11 cellular contexts compared by ENCODE assay signal in the genomic region with DNA sequence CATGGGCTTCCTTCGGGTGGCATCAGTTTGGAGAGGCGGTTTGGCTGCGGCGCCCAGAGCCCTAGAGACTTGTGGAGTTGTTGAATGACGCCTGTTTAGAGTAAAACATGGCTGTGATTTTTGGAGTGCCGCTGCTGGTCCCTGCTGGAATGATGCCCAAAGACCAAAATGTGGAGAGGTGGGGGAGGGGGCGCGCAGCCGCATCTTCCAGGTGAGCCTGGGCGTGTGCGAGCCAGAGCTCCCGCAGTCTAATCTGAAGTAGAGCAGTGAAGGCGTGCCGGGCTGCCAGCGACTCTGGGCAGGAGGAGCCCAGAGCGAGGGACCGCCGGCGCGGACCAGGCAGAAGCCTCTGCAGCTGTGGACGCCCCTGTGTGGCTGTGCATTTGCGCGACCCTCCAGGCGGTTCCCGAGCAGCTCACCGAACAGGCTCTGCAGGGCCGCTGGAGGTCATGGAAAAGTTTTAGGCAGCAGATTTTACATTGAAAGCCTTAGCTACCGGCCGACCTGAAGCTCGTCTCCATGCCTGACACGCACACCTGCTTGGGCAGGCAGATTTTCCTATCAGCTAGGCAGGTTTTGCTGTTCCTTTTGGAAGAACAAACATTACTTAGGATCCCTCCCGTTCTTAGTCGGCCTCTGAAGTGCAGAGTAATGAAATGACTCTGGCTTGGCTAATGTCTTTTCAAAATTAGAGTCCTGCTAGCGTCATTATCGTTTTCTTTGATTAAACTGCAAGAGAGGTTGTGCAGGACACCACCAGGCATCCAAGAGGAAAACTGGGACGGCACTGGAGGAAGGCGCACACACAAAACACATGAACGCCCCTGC.
DNase-seq lines count a peak whose midpoint lies in the region; TF ChIP-seq lines count a peak whose summit lies in the region.
"Had no signal": no experiment of that assay in that cellular context is flagged by ENCODE, and none has a peak within 500 bp of the region (broad histone marks: within the 10 kb centered on the region; RNA-seq: fewer than 3 reads in every experiment).

No MANE protein-coding gene starts in this region.

- H3K4me3 Mint-ChIP-seq in activated CD4-positive, alpha-beta T cell treated with anti-CD3 and anti-CD28 coated beads, Interleukin-2, amount 10 ng/mL, durations not matched to agents 7 days and 5 days, result no peak overlapping the region
- H3K4me3 Mint-ChIP-seq: activated T-cell treated with anti-CD3 and anti-CD28 coated beads, Interleukin-2, amount 50 U/mL, for 4 hours had no signal

- peak overlapping the region; percentile 59; the same call in 1 of the 2 replicates for H2AFZ ChIP-seq in GM23248

- 18 to 22% methylated on average over 38 of the region's 38 CpGs for WGBS in GM23248 (ENCODE audit: low coverage in 1 of 2, low lambda C conversion rate in 2 of 2, missing lambda C conversion rate in 2 of 2), 2 experiments
- no CpG with 5 or more reads among the region's 38 CpGs for WGBS in iPS DF 6.9 (ENCODE audit: insufficient coverage, insufficient read length)
- WGBS in sigmoid colon, 2 donors, result 15 to 57% methylated on average over 38 of the region's 38 CpGs

- no peaks in the 10 kb centered on the region; the same call in 1 of the 2 replicates for H4K20me1 ChIP-seq in GM23248 (ENCODE audit: insufficient read depth)

- intact Hi-C loops in ascending aorta (cut with DNase I) (loop anchor here (1.0 to 5.0 kb wide), 4 partner anchors 41 to 313 kb away; a partner anchor contains a TSS), sigmoid colon (cut with DNase I) (no loop called here), posterior vena cava (cut with DNase I) (no loop called here)

- H3K27ac Mint-ChIP-seq in activated CD4-positive, alpha-beta T cell treated with anti-CD3 and anti-CD28 coated beads, Interleukin-2, amount 10 ng/mL, durations not matched to agents 7 days and 5 days, result no peak overlapping the region

- TF ChIP-seq CTCF in ascending aorta (IDR thresholded peaks at IDR 0.05) (no peak), sigmoid colon (IDR thresholded peaks at IDR 0.05) (no peak), brain microvascular endothelial cell (IDR thresholded peaks at IDR 0.05; ENCODE audit: low read depth, low read length, missing control alignments) (no peak)

- H3K27me3 Mint-ChIP-seq in activated CD4-positive, alpha-beta T cell treated with anti-CD3 and anti-CD28 coated beads, Interleukin-2, amount 10 ng/mL, durations not matched to agents 7 days and 5 days, result peaks cover 62% of the 10 kb centered on the region

- TF ChIP-seq EP300 in sigmoid colon (IDR thresholded peaks at IDR 0.05), result no peak

- peak; percentile 22 for DNase-seq in GM23248
- no peak for DNase-seq in ascending aorta (ENCODE audit: low spot score in 2 of 2)
- DNase-seq in iPS DF 6.9 (ENCODE audit: low read depth, low spot score), result no peak
- no peak for DNase-seq in sigmoid colon
- DNase-seq in activated CD4-positive, alpha-beta T cell treated with anti-CD3 and anti-CD28 coated beads, Interleukin-2, amount 10 ng/mL, durations not matched to agents 7 days and 5 days, result no peak
- DNase-seq in brain microvascular endothelial cell, result no peak
- DNase-seq in posterior vena cava (ENCODE audit: low spot score), result no peak
- DNase-seq in GM19240 (ENCODE audit: insufficient read length, low spot score), result no peak
- DNase-seq: activated T-cell treated with anti-CD3 and anti-CD28 coated beads, Interleukin-2, amount 50 U/mL, for 4 hours; SJCRH30 had no signal

- POLR2A ChIA-PET in activated CD4-positive, alpha-beta T cell treated with anti-CD3 and anti-CD28 coated beads, Interleukin-2, amount 10 ng/mL, durations not matched to agents 7 days and 5 days (lab: Charles Lee), result no interaction called here

- H3K27ac ChIP-seq in GM23248 (no peak overlapping the region), ascending aorta (peak overlapping the region; percentile 74 to 75), iPS DF 6.9 (ENCODE audit: low read length) (no peak overlapping the region), sigmoid colon (no peak overlapping the region), brain microvascular endothelial cell (no peak overlapping the region)
- H3K27ac ChIP-seq: SJCRH30 had no signal

- in situ Hi-C loops in GM23248 (cut with MboI) (no loop called here), brain microvascular endothelial cell (cut with HindIII; ENCODE audit: low pct_ligation_motif_present, low sequenced_read_pairs) (no loop called here)

- no peaks in the 10 kb centered on the region for H3F3A ChIP-seq in GM23248 (ENCODE audit: insufficient read depth)

- no peaks in the 10 kb centered on the region for H3K9me2 ChIP-seq in GM23248 (ENCODE audit: insufficient read depth)

- no peak for TF ChIP-seq POLR2A in sigmoid colon (IDR thresholded peaks at IDR 0.05)

- peak overlapping the region; percentile 68; the same call in 1 of the 2 replicates for H3K4me3 ChIP-seq in GM23248
- peak overlapping the region; percentile 64 to 66 for H3K4me3 ChIP-seq in ascending aorta
- H3K4me3 ChIP-seq in iPS DF 6.9 (ENCODE audit: low read length), result peak overlapping the region; percentile 63; the same call in 1 of the 2 replicates
- H3K4me3 ChIP-seq in sigmoid colon, result peak overlapping the region in 3 of 4 donors; percentile 45 to 50 (median 48)
- H3K4me3 ChIP-seq in brain microvascular endothelial cell (ENCODE audit: low read depth, low read length), result no peak overlapping the region
- H3K4me3 ChIP-seq: K562, SJCRH30 had no signal

- H3K9ac ChIP-seq in GM23248, result no peak overlapping the region

- H3K4me1 ChIP-seq in GM23248 (ENCODE audit: insufficient read depth) (peaks cover 6% of the 10 kb centered on the region), ascending aorta (peaks cover 8 to 11% of the 10 kb centered on the region in 2 donors), iPS DF 6.9 (ENCODE audit: control insufficient read depth, insufficient read depth, low read length) (no peaks in the 10 kb centered on the region), sigmoid colon (peaks cover 0 to 24% (median 22%) of the 10 kb centered on the region in 4 donors)
- H3K4me1 ChIP-seq: SJCRH30 had no signal

- peak overlapping the region; percentile 88 for H3K4me2 ChIP-seq in GM23248 (ENCODE audit: unreplicated experiment)

- no peaks in the 10 kb centered on the region for H3K9me3 Mint-ChIP-seq in activated CD4-positive, alpha-beta T cell treated with anti-CD3 and anti-CD28 coated beads, Interleukin-2, amount 10 ng/mL, durations not matched to agents 7 days and 5 days
- H3K9me3 Mint-ChIP-seq: activated T-cell treated with anti-CD3 and anti-CD28 coated beads, Interleukin-2, amount 50 U/mL, for 4 hours had no signal

- no peaks in the 10 kb centered on the region for H3K9me3 ChIP-seq in GM23248 (ENCODE audit: low read depth)
- H3K9me3 ChIP-seq in ascending aorta, result no peaks in the 10 kb centered on the region
- no peaks in the 10 kb centered on the region for H3K9me3 ChIP-seq in iPS DF 6.9 (ENCODE audit: control insufficient read depth, insufficient read depth, low read length)
- no peaks in the 10 kb centered on the region for H3K9me3 ChIP-seq in sigmoid colon
- H3K9me3 ChIP-seq: SJCRH30 had no signal

- H3K4me1 Mint-ChIP-seq in activated CD4-positive, alpha-beta T cell treated with anti-CD3 and anti-CD28 coated beads, Interleukin-2, amount 10 ng/mL, durations not matched to agents 7 days and 5 days, result peaks cover 6% of the 10 kb centered on the region

- CTCF ChIA-PET in activated CD4-positive, alpha-beta T cell treated with anti-CD3 and anti-CD28 coated beads, Interleukin-2, amount 10 ng/mL, durations not matched to agents 7 days and 5 days (lab: Charles Lee), result no interaction called here

- peaks cover 56% of the 10 kb centered on the region for H3K27me3 ChIP-seq in GM23248 (replicated peaks; ENCODE audit: insufficient read depth)
- H3K27me3 ChIP-seq in ascending aorta, result no peaks in the 10 kb centered on the region
- peaks cover 18% of the 10 kb centered on the region; the same call in 1 of the 2 replicates for H3K27me3 ChIP-seq in iPS DF 6.9 (ENCODE audit: control insufficient read depth, insufficient read depth, low read length)
- H3K27me3 ChIP-seq in sigmoid colon, result peaks cover 0 to 61% (median 31%) of the 10 kb centered on the region in 3 donors
- peaks cover 37% of the 10 kb centered on the region for H3K27me3 ChIP-seq in brain microvascular endothelial cell (replicated peaks)
- H3K27me3 ChIP-seq: SJCRH30 had no signal

- no peaks in the 10 kb centered on the region for H3K79me2 ChIP-seq in GM23248 (ENCODE audit: insufficient read depth)

- H3K36me3 ChIP-seq in GM23248 (ENCODE audit: low read depth), result no peaks in the 10 kb centered on the region
- H3K36me3 ChIP-seq in ascending aorta, result no peaks in the 10 kb centered on the region
- no peaks in the 10 kb centered on the region for H3K36me3 ChIP-seq in iPS DF 6.9 (ENCODE audit: control insufficient read depth, insufficient read depth, low read length)
- H3K36me3 ChIP-seq in sigmoid colon, result no peaks in the 10 kb centered on the region
- no peaks in the 10 kb centered on the region for H3K36me3 ChIP-seq in brain microvascular endothelial cell (replicated peaks)
- H3K36me3 ChIP-seq: SJCRH30 had no signal

- H3K36me3 Mint-ChIP-seq in activated CD4-positive, alpha-beta T cell treated with anti-CD3 and anti-CD28 coated beads, Interleukin-2, amount 10 ng/mL, durations not matched to agents 7 days and 5 days (ENCODE audit: low read depth), result peaks cover 2% of the 10 kb centered on the region

Comparison
In these comparisons a context has a peak if more than half of its experiments do, and no peak if none do; other contexts are left out.
1. H3K27ac ChIP-seq: peak in ascending aorta (2 of 2); none in GM23248 (single experiment), iPS DF 6.9 (single experiment), sigmoid colon (0 of 4) and brain microvascular endothelial cell (single experiment).